In the genomic region with DNA sequence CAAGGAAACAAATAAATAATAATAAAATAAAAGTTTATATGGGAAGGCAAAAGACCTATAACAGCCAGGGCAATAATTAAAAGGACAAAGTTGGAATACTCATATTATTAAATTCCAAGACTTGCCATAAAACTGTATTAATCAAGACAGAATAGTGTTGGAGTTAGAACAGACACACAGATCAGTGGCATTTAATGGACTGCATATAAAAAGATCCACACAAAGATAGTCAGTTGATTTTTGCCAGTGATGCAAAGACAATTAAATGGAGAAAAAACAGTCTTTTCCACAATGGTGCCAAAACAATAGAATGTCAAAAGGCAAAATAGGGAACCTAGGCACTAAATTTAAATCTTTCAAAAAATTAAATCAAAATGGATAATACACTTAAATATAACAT, we compare ENCODE assay signal across 6 cellular contexts.
"Had no signal": no experiment of that assay in that cellular context is flagged by ENCODE, and none has a peak within 500 bp of the region (broad histone marks: within the 10 kb centered on the region; RNA-seq: fewer than 3 reads in every experiment).

No MANE protein-coding gene starts in this region.

- H3K4me3 ChIP-seq: K562 had no signal

- H3K27ac ChIP-seq: HL-60 had no signal

- FAIRE-seq: HepG2, HTR-8/SVneo, K562 had no signal

- ATAC-seq: HepG2, K562 had no signal

- DNase-seq: IMR-90, KBM-7 had no signal
